In the genomic region with DNA sequence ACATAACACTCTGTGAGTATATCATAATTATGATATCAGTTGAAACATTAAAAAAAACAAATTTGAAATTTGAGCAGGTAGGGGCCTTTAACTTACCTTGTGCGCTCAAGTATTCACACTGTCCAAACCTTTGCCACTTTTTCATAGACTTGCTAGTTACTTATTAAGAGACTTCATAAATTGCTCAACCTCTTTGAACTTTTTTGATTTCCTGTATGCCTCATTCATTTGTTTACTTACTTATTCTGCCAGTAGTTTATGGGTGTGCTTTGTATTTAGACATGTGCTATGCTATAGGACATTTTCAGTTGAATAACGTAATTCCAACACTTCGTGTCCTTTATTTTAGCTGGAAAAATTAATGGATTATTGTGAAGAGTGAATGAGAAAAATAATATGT, we compare ENCODE assay signal across 21 cellular contexts.
"Had no signal": no experiment of that assay in that cellular context is flagged by ENCODE, and none has a peak within 500 bp of the region (broad histone marks: within the 10 kb centered on the region; RNA-seq: fewer than 3 reads in every experiment).

No MANE protein-coding gene starts in this region.

- H3K4me1 ChIP-seq: tibial nerve, vagina had no signal

- H3K27me3 Mint-ChIP-seq: activated naive CD8-positive, alpha-beta T cell treated with anti-CD3 and anti-CD28 coated beads, Interleukin-2, amount 10 ng/mL, durations not matched to agents 7 days and 5 days; naive thymus-derived CD4-positive, alpha-beta T cell; progenitor cell of endocrine pancreas had no signal

- H3K27me3 ChIP-seq: brain microvascular endothelial cell, tibial nerve, vagina had no signal

- H3K36me3 Mint-ChIP-seq: activated naive CD8-positive, alpha-beta T cell treated with anti-CD3 and anti-CD28 coated beads, Interleukin-2, amount 10 ng/mL, durations not matched to agents 7 days and 5 days; naive thymus-derived CD4-positive, alpha-beta T cell had no signal

- DNase-seq: activated CD4-positive, alpha-beta T cell treated with anti-CD3 and anti-CD28 coated beads, Interleukin-2, amount 50 U/mL, for 1 hour; activated CD8-positive, alpha-beta memory T cell treated with anti-CD3 and anti-CD28 coated beads for 24 hours; activated naive CD4-positive, alpha-beta T cell; activated naive CD8-positive, alpha-beta T cell treated with anti-CD3 and anti-CD28 coated beads, Interleukin-2, amount 10 ng/mL, durations not matched to agents 7 days and 5 days; brain microvascular endothelial cell; effector CD8-positive, alpha-beta T cell; foreskin fibroblast; mammary epithelial cell; naive thymus-derived CD4-positive, alpha-beta T cell; right cardiac atrium; stimulated activated CD4-positive, alpha-beta T cell treated with anti-CD3 and anti-CD28 coated beads, Interleukin-4, amount 100 ng/mL, for 4 hours; stimulated activated CD8-positive, alpha-beta memory T cell treated with anti-CD3 and anti-CD28 coated beads, Interleukin-4, amount 100 ng/mL, for 48 hours; stimulated activated naive CD4-positive, alpha-beta T cell treated with Interleukin-2 at 50 U/mL for 16 hours; substantia nigra; T-helper 9 cell had no signal

- ATAC-seq: activated CD4-positive, CD25-positive, alpha-beta regulatory T cell treated with anti-CD3 and anti-CD28 coated beads, Interleukin-2, amount 50 U/mL, for 24 hours; naive thymus-derived CD4-positive, alpha-beta T cell; right cardiac atrium had no signal

- H3K9me3 ChIP-seq: tibial nerve, vagina had no signal

- H3K27ac ChIP-seq: brain microvascular endothelial cell, tibial nerve, vagina had no signal

- H3K4me3 ChIP-seq: smooth muscle cell, tibial nerve, vagina had no signal

- H3K27ac Mint-ChIP-seq: activated naive CD8-positive, alpha-beta T cell treated with anti-CD3 and anti-CD28 coated beads, Interleukin-2, amount 10 ng/mL, durations not matched to agents 7 days and 5 days; activated T-helper 1 cell treated with anti-CD3 and anti-CD28 coated beads, Interleukin-12 subunit alpha, Interleukin-12 subunit beta, Interleukin-2, Interleukin-4 antibody, amounts not matched to agents 30 ng/mL and 10 ng/mL and 1 ng/mL, durations not matched to agents 14 hours and 24 hours and 36 hours; naive thymus-derived CD4-positive, alpha-beta T cell; progenitor cell of endocrine pancreas had no signal

- H3K4me3 Mint-ChIP-seq: activated naive CD8-positive, alpha-beta T cell treated with anti-CD3 and anti-CD28 coated beads, Interleukin-2, amount 10 ng/mL, durations not matched to agents 7 days and 5 days; activated T-helper 1 cell treated with anti-CD3 and anti-CD28 coated beads, Interleukin-12 subunit alpha, Interleukin-12 subunit beta, Interleukin-2, Interleukin-4 antibody, amounts not matched to agents 30 ng/mL and 10 ng/mL and 1 ng/mL, durations not matched to agents 14 hours and 24 hours and 36 hours; naive thymus-derived CD4-positive, alpha-beta T cell had no signal

- H3K36me3 ChIP-seq: brain microvascular endothelial cell, tibial nerve, vagina had no signal

- H3K4me1 Mint-ChIP-seq: activated naive CD8-positive, alpha-beta T cell treated with anti-CD3 and anti-CD28 coated beads, Interleukin-2, amount 10 ng/mL, durations not matched to agents 7 days and 5 days; naive thymus-derived CD4-positive, alpha-beta T cell had no signal
